19 cellular contexts compared by ENCODE assay signal in genomic region chr10:25048463-25048862, GRCh38. TPM values are rescaled to one million over a fixed set of nuclear protein-coding genes. Genes with fewer than 3 reads are reported as not detected.
DNase-seq lines count a peak whose midpoint lies in the region; ATAC-seq and TF ChIP-seq lines count a peak whose summit lies in the region.
"Had no signal": no experiment of that assay in that cellular context is flagged by ENCODE, and none has a peak within 500 bp of the region (broad histone marks: within the 10 kb centered on the region; RNA-seq: fewer than 3 reads in every experiment).

No MANE protein-coding gene starts in this region.

- no peak overlapping the region for H2AK5ac ChIP-seq in mesenchymal stem cell (ENCODE audit: low read length, severe bottlenecking)

- no peak overlapping the region for H3K14ac ChIP-seq in mesenchymal stem cell (ENCODE audit: low read length in 2 of 2)

- WGBS in testis, 2 donors = 49 to 57% methylated on average over 5 of the region's 5 CpGs
- WGBS in mesenchymal stem cell = 77% methylated on average over 5 of the region's 5 CpGs
- WGBS in ovary, 3 donors = 49 to 58% (median 56%) methylated on average over 5 of the region's 5 CpGs

- H3K4me2 ChIP-seq in mesenchymal stem cell (ENCODE audit: low read length, poor library complexity, severe bottlenecking) = no peak overlapping the region

- H3K4me3 ChIP-seq in breast epithelium (no peak overlapping the region), mucosa of descending colon (no peak overlapping the region), testis (no peak overlapping the region), mesenchymal stem cell (ENCODE audit: insufficient read depth in 1 of 2, low read depth in 1 of 2, low read length in 2 of 2) (peak overlapping the region in 1 of 2 experiments; percentile 48), ovary (no peak overlapping the region), WERI-Rb-1 (ENCODE audit: low read depth, low read length) (no peak overlapping the region)
- H3K4me3 ChIP-seq: BLaER1 had no signal

- no peak overlapping the region for H3K27ac ChIP-seq in breast epithelium
- peak overlapping the region in 1 of 2 donors; percentile 17 for H3K27ac ChIP-seq in testis
- no peak overlapping the region for H3K27ac ChIP-seq in mesenchymal stem cell (ENCODE audit: low read length, poor library complexity, severe bottlenecking)
- H3K27ac ChIP-seq in ovary = no peak overlapping the region
- H3K27ac ChIP-seq in WERI-Rb-1 = no peak overlapping the region
- H3K27ac ChIP-seq: 22Rv1, BLaER1 had no signal

- H3K27me3 Mint-ChIP-seq in MCF 10A (ENCODE audit: insufficient read depth, unreplicated experiment) = no peaks in the 10 kb centered on the region

- no peak overlapping the region for H3K4ac ChIP-seq in mesenchymal stem cell (ENCODE audit: low read depth in 1 of 2, low read length in 2 of 2)

- peak; percentile 98 for ATAC-seq in mucosa of descending colon
- ATAC-seq: CD8-positive, alpha-beta T cell had no signal

- no TSS peak for BruUV-seq in MCF 10A (replicated peaks; lab: Mats Ljungman, UMichigan)

- no peak overlapping the region for H3K9ac ChIP-seq in mesenchymal stem cell (ENCODE audit: low read length)
- H3K9ac ChIP-seq: BLaER1 had no signal

- H3K27ac Mint-ChIP-seq in MCF 10A (ENCODE audit: low read depth, unreplicated experiment) = peak overlapping the region; percentile 5
- H3K27ac Mint-ChIP-seq: CD8-positive, alpha-beta T cell; H9 had no signal

- H3K36me3 ChIP-seq in breast epithelium (no peaks in the 10 kb centered on the region), mucosa of descending colon (ENCODE audit: low read depth) (no peaks in the 10 kb centered on the region), testis (ENCODE audit: low read depth, missing control alignments) (no peaks in the 10 kb centered on the region), mesenchymal stem cell (ENCODE audit: control insufficient read depth in 1 of 2, insufficient read depth in 2 of 2, low read depth in 1 of 2, low read length in 2 of 2) (no peaks in the 10 kb centered on the region), ovary (no peaks in the 10 kb centered on the region), WERI-Rb-1 (no peaks in the 10 kb centered on the region)
- H3K36me3 ChIP-seq: BLaER1 had no signal

- H4K91ac ChIP-seq in mesenchymal stem cell (ENCODE audit: low read length) = no peak overlapping the region

- no peak overlapping the region for H2BK12ac ChIP-seq in mesenchymal stem cell (ENCODE audit: low read length in 2 of 2)

- no peak overlapping the region for H2BK5ac ChIP-seq in mesenchymal stem cell (ENCODE audit: low read depth, low read length, poor library complexity, severe bottlenecking)

- H4K8ac ChIP-seq in mesenchymal stem cell (ENCODE audit: low read length) = no peak overlapping the region

- H3K4me3 Mint-ChIP-seq in MCF 10A (ENCODE audit: unreplicated experiment) = no peak overlapping the region
- H3K4me3 Mint-ChIP-seq: CD8-positive, alpha-beta T cell; H9 had no signal

- intact Hi-C loops in MCF 10A (cut with micrococcal nuclease) (no loop called here), breast epithelium (cut with DNase I; ENCODE audit: low total_unique reads) (no loop called here), mucosa of descending colon (cut with DNase I, micrococcal nuclease) (no loop called here), testis (cut with DNase I; ENCODE audit: low total_unique reads) (no loop called here), ovary (cut with DNase I) (no loop called here)

- H2BK120ac ChIP-seq in mesenchymal stem cell (ENCODE audit: low read depth, low read length) = no peak overlapping the region

- TF ChIP-seq POLR2A in breast epithelium (IDR thresholded peaks at IDR 0.05) = no peak
- TF ChIP-seq POLR2A in testis (IDR thresholded peaks at IDR 0.05) = no peak
- no peak for TF ChIP-seq POLR2A in ovary (IDR thresholded peaks at IDR 0.05)

- peaks cover 17% of the 10 kb centered on the region for H3K4me1 Mint-ChIP-seq in MCF 10A (ENCODE audit: insufficient read depth, unreplicated experiment)
- H3K4me1 Mint-ChIP-seq: H9 had no signal

- no peaks in the 10 kb centered on the region for H3K79me1 ChIP-seq in mesenchymal stem cell (replicated peaks; ENCODE audit: low read length, poor library complexity, severe bottlenecking)

- no peak for TF ChIP-seq EP300 in ovary (IDR thresholded peaks at IDR 0.05)

- H3K27me3 ChIP-seq in breast epithelium = no peaks in the 10 kb centered on the region
- no peaks in the 10 kb centered on the region for H3K27me3 ChIP-seq in testis
- H3K27me3 ChIP-seq in mesenchymal stem cell (ENCODE audit: control insufficient read depth in 1 of 2, insufficient read depth in 1 of 2, low read length in 2 of 2) = peaks cover 0 to 10% of the 10 kb centered on the region in 2 experiments
- no peaks in the 10 kb centered on the region for H3K27me3 ChIP-seq in ovary
- H3K27me3 ChIP-seq in WERI-Rb-1 (ENCODE audit: insufficient read depth, low read depth, severe bottlenecking) = no peaks in the 10 kb centered on the region
- H3K27me3 ChIP-seq: BLaER1 had no signal

- H2AFZ ChIP-seq in mesenchymal stem cell (ENCODE audit: low read depth, low read length) = no peak overlapping the region

- TF ChIP-seq CTCF in MCF 10A (IDR thresholded peaks at IDR 0.05; ENCODE audit: unreplicated experiment) (no peak), breast epithelium (IDR thresholded peaks at IDR 0.05) (no peak), mucosa of descending colon (IDR thresholded peaks at IDR 0.05) (no peak), testis (IDR thresholded peaks at IDR 0.05) (no peak), ovary (IDR thresholded peaks at IDR 0.05) (no peak), WERI-Rb-1 (IDR thresholded peaks at IDR 0.05; ENCODE audit: low read depth, low read length) (no peak)

- H3K9me3 ChIP-seq in breast epithelium (no peaks in the 10 kb centered on the region), mucosa of descending colon (no peaks in the 10 kb centered on the region), testis (no peaks in the 10 kb centered on the region), mesenchymal stem cell (ENCODE audit: control insufficient read depth, low read length) (peaks cover 4% of the 10 kb centered on the region), ovary (no peaks in the 10 kb centered on the region), WERI-Rb-1 (ENCODE audit: severe bottlenecking) (no peaks in the 10 kb centered on the region)
- H3K9me3 ChIP-seq: BLaER1 had no signal

- H3K9me3 Mint-ChIP-seq in MCF 10A (ENCODE audit: unreplicated experiment) = no peaks in the 10 kb centered on the region

- CTCF ChIA-PET in MCF 10A (lab: Yijun Ruan, JAX) = interaction anchor here (0.7 kb wide), 2 partner anchors 12 to 177 kb away, joined by 3 read pairs; no protein-coding TSS in a partner anchor

- DNase-seq in MCF 10A (ENCODE audit: unreplicated experiment) (no peak), breast epithelium (ENCODE audit: low spot score in 2 of 2) (no peak), fibroblast of peridontal ligament (ENCODE audit: extremely low read depth) (peak; percentile 12), mucosa of descending colon (peak in 2 of 3 donors; percentile 43 to 50), testis (peak; percentile 64), mesenchymal stem cell (no peak), ovary (no peak), WERI-Rb-1 (no peak)
- DNase-seq: CD8-positive, alpha-beta T cell; DMS79; H9; NCI-H1417 treated with DMSO at 0.1 percent for 48 hours; NCI-H2029; NCI-H2171; NCI-H774 had no signal

- H3K4me1 ChIP-seq in breast epithelium = no peaks in the 10 kb centered on the region
- H3K4me1 ChIP-seq in mucosa of descending colon (ENCODE audit: low read depth) = peaks cover 6% of the 10 kb centered on the region
- H3K4me1 ChIP-seq in testis = peaks cover 3% of the 10 kb centered on the region
- no peaks in the 10 kb centered on the region for H3K4me1 ChIP-seq in mesenchymal stem cell (ENCODE audit: control insufficient read depth, insufficient read depth, low read depth, low read length)
- H3K4me1 ChIP-seq in ovary (ENCODE audit: insufficient read depth) = no peaks in the 10 kb centered on the region

- H3K23ac ChIP-seq in mesenchymal stem cell (ENCODE audit: low read length in 2 of 2) = no peak overlapping the region

- POLR2A ChIA-PET in MCF 10A (lab: Yijun Ruan, JAX) = interaction anchor here (1.6 kb wide), 1 partner anchor 31 kb away, joined by 4 read pairs; no protein-coding TSS in a partner anchor

- no peak overlapping the region for H3K18ac ChIP-seq in mesenchymal stem cell (ENCODE audit: low read depth in 1 of 2, low read length in 2 of 2)

- no peak overlapping the region for H2BK15ac ChIP-seq in mesenchymal stem cell (ENCODE audit: low read depth, poor library complexity, severe bottlenecking)

- H3K36me3 Mint-ChIP-seq in MCF 10A (ENCODE audit: insufficient read depth, unreplicated experiment) = no peaks in the 10 kb centered on the region
- H3K36me3 Mint-ChIP-seq: CD8-positive, alpha-beta T cell had no signal

RNA-seq across cellular contexts. Expression of gene THNSL1, which starts 32.1 kb away (rescaled TPM):
- 7.6 and 7.9 TPM in 2 replicates for total RNA-seq in MCF 10A (2022)
- total RNA-seq in breast epithelium = 1 to 10 TPM; 1.6 to 4.2 (median 1.6) TPM
- 1 to 10 TPM; 2.2 to 3.7 (median 3.2) TPM for total RNA-seq in mucosa of descending colon
- total RNA-seq in testis = 1 to 10 TPM; 6.7 to 9.6 TPM
- 9.6 TPM for polyA plus RNA-seq in testis (ENCODE audit: insufficient read depth, low read depth, low replicate concordance)
- 0.91 TPM for polyA plus RNA-seq in mesenchymal stem cell (2013, experiment 1 of 2)
- 0.85 TPM for polyA plus RNA-seq in mesenchymal stem cell (2013, experiment 2 of 2)
- 1 to 10 TPM; 3.2 to 9.7 (median 7.3) TPM for total RNA-seq in ovary
- 1 to 10 TPM; 4.2 to 8.0 TPM for polyA plus RNA-seq in ovary

RNA-seq across cellular contexts. Expression of gene ENKUR, which starts 32.5 kb away (rescaled TPM):
- total RNA-seq in MCF 10A (2022) (0.33 and 0.47 TPM in 2 replicates), breast epithelium (not detected), mucosa of descending colon (under 1 TPM; 0.32 to 0.98 (median 0.77) TPM), testis (1 to 10 TPM; 2.2 to 2.5 TPM), ovary (1 to 10 TPM in 3 of 7 donors, under 1 TPM in 4; 0.20 to 8.6 (median 0.79) TPM)
- polyA plus RNA-seq in testis (ENCODE audit: insufficient read depth, low read depth, low replicate concordance) (6.2 TPM), ovary (under 1 TPM; 0.07 to 0.33 TPM)
- 0.03 TPM for polyA plus RNA-seq in mesenchymal stem cell (2013, experiment 1 of 2)
- not detected for polyA plus RNA-seq in mesenchymal stem cell (2013, experiment 2 of 2)
- total RNA-seq: CD8-positive, alpha-beta T cell; H9; IMR-90; NCI-H460 had no signal
- polyA plus RNA-seq: IMR-90 had no signal

Comparison
In these comparisons a context has a peak if more than half of its experiments do, and no peak if none do; other contexts are left out.
1. DNase-seq: peak in fibroblast of peridontal ligament (single experiment), mucosa of descending colon (2 of 3) and testis (single experiment); none in MCF 10A (single experiment), breast epithelium (0 of 2), mesenchymal stem cell (single experiment), ovary (0 of 5) and WERI-Rb-1 (single experiment).